Comparison of ENCODE assay signal across 8 cellular contexts in genomic region chr4:109815151-109816081, GRCh38. TPM values are rescaled to one million over a fixed set of nuclear protein-coding genes. Genes with fewer than 3 reads are reported as not detected.
DNase-seq lines count a peak whose midpoint lies in the region; ATAC-seq and TF ChIP-seq lines count a peak whose summit lies in the region.

Gene GAR1, plus strand, starts transcription at chr4:109815762. Its CDS starts 403 bp downstream, at chr4:109816165.

- DNase-seq in BE2C (peak; percentile 85), GM19240 (ENCODE audit: insufficient read length, low spot score) (peak; percentile 69), NCI-H526 (lab: John Stamatoyannopoulos, UW) (peak; percentile 89 to 94), colonic mucosa (peak; percentile 96), left colon (peak; percentile 94 to 96)
- peak; percentile 92 for DNase-seq in activated CD4-positive, alpha-beta T cell treated with anti-CD3 and anti-CD28 coated beads for 48 hours
- peak; percentile 91 for DNase-seq in stimulated activated CD4-positive, alpha-beta T cell treated with anti-CD3 and anti-CD28 coated beads, Interleukin-1b, Interleukin-23, amount 100 ng/mL, for 48 hours

- H3K27me3 ChIP-seq in BE2C = no peaks in the 10 kb centered on the region
- H3K27me3 ChIP-seq in colonic mucosa = no peaks in the 10 kb centered on the region

- H3K4me3 ChIP-seq in BE2C (ENCODE audit: low read depth, low read length) = peak within 1 kb of the TSS; percentile 97
- H3K4me3 ChIP-seq in colonic mucosa = peak within 1 kb of the TSS; percentile 65

- ATAC-seq in HG03460 (IDR thresholded peaks at IDR 0.05; ENCODE audit: unreplicated experiment) (peak; percentile 99), left colon (peak; percentile 97)

- H3K9me3 ChIP-seq in BE2C = no peaks in the 10 kb centered on the region
- H3K9me3 ChIP-seq in colonic mucosa = no peaks in the 10 kb centered on the region

- peak within 1 kb of the TSS; percentile 76 to 80 for H3K9ac ChIP-seq in colonic mucosa (ENCODE audit: low read depth in 2 of 2, low read length in 2 of 2)

- H3K4me1 ChIP-seq in BE2C = no peaks in the 10 kb centered on the region
- peaks cover 8% of the 10 kb centered on the region for H3K4me1 ChIP-seq in colonic mucosa

- H3K27ac ChIP-seq in colonic mucosa = peak within 1 kb of the TSS; percentile 78

- intact Hi-C loops in colonic mucosa (cut with DNase I) (loop anchor here (5.0 to 10.0 kb wide), 2 partner anchors 251 to 383 kb away; partner anchors contain the start of genes MCUB and SEC24B), left colon (cut with DNase I, micrococcal nuclease) (loop anchor here in 1 of 2 donors (10.0 kb wide), 1 partner anchor 111 kb away; the partner anchor contains the start of gene CASP6)

- no peak for TF ChIP-seq CTCF in BE2C (IDR thresholded peaks at IDR 0.05; ENCODE audit: low read depth, low read length)
- no peak for TF ChIP-seq CTCF in colonic mucosa (IDR thresholded peaks at IDR 0.05)

- H3K36me3 ChIP-seq in BE2C (peaks cover 22% of the 10 kb centered on the region), colonic mucosa (no peaks in the 10 kb centered on the region)

RNA-seq across cellular contexts. Expression of gene GAR1, which starts in this region (rescaled TPM):
- polyA plus RNA-seq in BE2C (2012; ENCODE audit: insufficient read depth, insufficient read length, low read depth) = 44.0 TPM
- total RNA-seq in colonic mucosa = 10 to 100 TPM; 16.8 to 21.0 TPM
- 10 to 100 TPM; 12.8 to 17.0 TPM for total RNA-seq in left colon

Comparison
In these comparisons a context has a peak if more than half of its experiments do, and no peak if none do; other contexts are left out.
1. Peak in every context shown above with its lines: DNase-seq, ATAC-seq, H3K4me3 ChIP-seq and H3K27ac ChIP-seq.